23 cellular contexts compared by ENCODE assay signal in the genomic region with DNA sequence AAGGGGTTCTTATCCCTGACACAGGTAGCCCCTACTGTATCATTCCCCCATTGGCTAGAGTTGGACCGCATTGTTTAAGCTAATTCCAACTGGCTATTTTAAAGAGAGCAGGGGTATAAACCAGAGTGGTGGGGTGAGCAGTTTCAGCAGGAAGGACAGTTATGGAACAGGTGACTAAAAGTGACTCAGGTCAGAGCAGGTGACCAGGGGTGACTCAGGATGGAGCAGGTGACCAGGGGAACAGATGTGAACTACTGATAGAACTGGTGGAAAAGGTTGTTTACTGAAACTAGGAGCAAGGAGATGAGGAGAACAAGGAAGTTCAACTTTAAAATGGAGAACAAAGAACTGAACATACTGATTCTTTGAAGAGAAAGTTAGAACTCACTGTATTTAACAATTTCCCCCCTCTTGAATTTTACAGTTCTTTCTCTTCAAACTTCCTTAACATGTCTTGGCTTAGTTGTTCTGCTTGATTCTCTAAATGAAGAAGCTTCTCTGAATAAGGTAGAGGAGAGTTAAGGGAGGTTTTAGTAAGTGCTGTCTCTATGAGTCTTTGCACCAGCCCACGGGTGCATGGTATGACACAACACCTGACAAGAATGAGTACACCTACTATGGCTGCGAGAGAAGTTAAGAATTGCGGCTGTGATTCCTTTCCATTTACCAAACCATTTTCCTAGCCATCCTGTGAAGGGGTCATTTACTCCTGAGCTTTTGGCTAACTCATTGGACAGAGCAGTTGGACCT.
DNase-seq lines count a peak whose midpoint lies in the region; ATAC-seq lines count a peak whose summit lies in the region.
"Had no signal": no experiment of that assay in that cellular context is flagged by ENCODE, and none has a peak within 500 bp of the region (broad histone marks: within the 10 kb centered on the region; RNA-seq: fewer than 3 reads in every experiment).

No MANE protein-coding gene starts in this region.

- peaks cover 6% of the 10 kb centered on the region for H3K4me1 Mint-ChIP-seq in activated T-cell treated with anti-CD3 and anti-CD28 coated beads, Interleukin-2, amount 50 U/mL, for 72 hours (ENCODE audit: low read depth)
- H3K4me1 Mint-ChIP-seq: IgD-negative memory B cell had no signal

- DNase-seq in activated T-cell treated with anti-CD3 and anti-CD28 coated beads, Interleukin-2, amount 50 U/mL, for 72 hours: peak in 1 of 2 donors; percentile 3
- DNase-seq in activated T-cell treated with anti-CD3 and anti-CD28 coated beads, Interleukin-2, amount 50 U/mL, for 48 hours: no peak
- DNase-seq in OCI-M1 (lab: John Stamatoyannopoulos, UW) (peak; percentile 5), epithelial cell of prostate (ENCODE audit: low read depth, low spot score) (no peak), NCI-H2081 treated with DMSO at 0.1 percent for 48 hours (lab: John Stamatoyannopoulos, UW) (no peak), NCI-H1436 treated with DMSO at 0.1 percent for 48 hours (lab: John Stamatoyannopoulos, UW) (no peak)
- DNase-seq: CD4-positive, alpha-beta T cell; DMS153; Kasumi-1; MM.1S; NCI-H1092; NCI-H146; NCI-H2029 treated with DMSO at 0.1 percent for 48 hours; NCI-H2171 treated with DMSO at 0.1 percent for 48 hours; NCI-H446; NCI-H69; NK-92 treated with Interleukin-12 subunit alpha and Interleukin-12 subunit beta, amount 100 ng/mL, for 24 hours; RPMI8226; SHP77 treated with DMSO at 0.1 percent for 48 hours; SK-N-SH had no signal

- peaks cover 15% of the 10 kb centered on the region for H3K27me3 Mint-ChIP-seq in activated T-cell treated with anti-CD3 and anti-CD28 coated beads, Interleukin-2, amount 50 U/mL, for 72 hours (ENCODE audit: low read depth)

- no peak overlapping the region for H3K4me3 Mint-ChIP-seq in activated T-cell treated with anti-CD3 and anti-CD28 coated beads, Interleukin-2, amount 50 U/mL, for 72 hours
- H3K4me3 Mint-ChIP-seq: CD4-positive, alpha-beta T cell; IgD-negative memory B cell had no signal

- H3K36me3 Mint-ChIP-seq in activated T-cell treated with anti-CD3 and anti-CD28 coated beads, Interleukin-2, amount 50 U/mL, for 72 hours (ENCODE audit: insufficient read depth in 2 of 2): peaks cover 0 to 1% of the 10 kb centered on the region in 2 donors
- H3K36me3 Mint-ChIP-seq: IgD-negative memory B cell had no signal

- H3K27ac Mint-ChIP-seq in activated T-cell treated with anti-CD3 and anti-CD28 coated beads, Interleukin-2, amount 50 U/mL, for 72 hours: no peak overlapping the region
- H3K27ac Mint-ChIP-seq: CD4-positive, alpha-beta T cell; IgD-negative memory B cell had no signal

- peaks cover 2 to 3% of the 10 kb centered on the region in 2 donors for H3K9me3 Mint-ChIP-seq in activated T-cell treated with anti-CD3 and anti-CD28 coated beads, Interleukin-2, amount 50 U/mL, for 72 hours

- ATAC-seq in activated T-cell treated with anti-CD3 and anti-CD28 coated beads, Interleukin-2, amount 50 U/mL, for 72 hours (replicated peaks in 1 of 2): peak; percentile 61 to 88
- ATAC-seq in GM18873 (IDR thresholded peaks at IDR 0.05; ENCODE audit: low FRiP score, unreplicated experiment): no peak
- ATAC-seq: A549 had no signal

- peak overlapping the region; percentile 48 for H3K27ac ChIP-seq in epithelial cell of prostate
- H3K27ac ChIP-seq: A549 had no signal
